Comparison of ENCODE assay signal across 9 cellular contexts in the genomic region with DNA sequence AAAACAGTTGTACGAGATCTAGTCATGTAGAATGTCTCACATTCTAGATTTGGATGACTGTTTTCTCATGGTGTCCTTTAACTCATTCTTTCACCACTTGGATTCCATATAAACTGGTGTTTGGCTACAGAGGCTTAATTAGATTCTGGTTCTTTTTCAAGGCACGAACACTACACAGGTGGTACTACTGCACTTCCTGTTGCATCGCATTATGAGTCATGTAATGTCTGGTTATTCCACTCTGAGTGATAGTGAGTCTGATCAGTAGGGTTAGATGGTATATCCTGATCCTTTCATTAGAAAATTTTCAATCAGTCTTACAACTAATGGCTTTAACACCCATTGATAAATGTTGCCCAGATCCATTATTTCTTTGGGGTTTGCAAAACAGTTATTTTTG. TPM values are rescaled to one million over a fixed set of nuclear protein-coding genes. Genes with fewer than 3 reads are reported as not detected.
DNase-seq lines count a peak whose midpoint lies in the region; ATAC-seq and TF ChIP-seq lines count a peak whose summit lies in the region.
"Had no signal": no experiment of that assay in that cellular context is flagged by ENCODE, and none has a peak within 500 bp of the region (broad histone marks: within the 10 kb centered on the region; RNA-seq: fewer than 3 reads in every experiment).

No MANE protein-coding gene starts in this region.

- H3K4me3 Mint-ChIP-seq in activated T-helper 17 cell treated with anti-CD3 and anti-CD28 coated beads, Interleukin-2, amount 50 U/mL, for 72 hours, result no peak overlapping the region

- peak; percentile 63 for ATAC-seq in GM19455 (IDR thresholded peaks at IDR 0.05; ENCODE audit: unreplicated experiment)
- ATAC-seq in HG03159 (IDR thresholded peaks at IDR 0.05; ENCODE audit: unreplicated experiment), result peak; percentile 91
- peak; percentile 60 for ATAC-seq in activated T-helper 17 cell treated with anti-CD3 and anti-CD28 coated beads, Interleukin-2, amount 50 U/mL, for 72 hours (replicated peaks)
- ATAC-seq in GM19023 (IDR thresholded peaks at IDR 0.05; ENCODE audit: unreplicated experiment), result no peak
- ATAC-seq: Panc1 had no signal

- H3K4me1 Mint-ChIP-seq in activated T-helper 17 cell treated with anti-CD3 and anti-CD28 coated beads, Interleukin-2, amount 50 U/mL, for 72 hours, result no peaks in the 10 kb centered on the region

- peaks cover 31% of the 10 kb centered on the region for H3K27me3 Mint-ChIP-seq in activated T-helper 17 cell treated with anti-CD3 and anti-CD28 coated beads, Interleukin-2, amount 50 U/mL, for 72 hours

- H3K4me3 ChIP-seq in GM12865 (ENCODE audit: low read depth, low read length), result no peak overlapping the region

- no peak overlapping the region for H3K27ac Mint-ChIP-seq in activated T-helper 17 cell treated with anti-CD3 and anti-CD28 coated beads, Interleukin-2, amount 50 U/mL, for 72 hours

- no peaks in the 10 kb centered on the region for H3K36me3 Mint-ChIP-seq in activated T-helper 17 cell treated with anti-CD3 and anti-CD28 coated beads, Interleukin-2, amount 50 U/mL, for 72 hours (ENCODE audit: low read depth)

- TF ChIP-seq CTCF in GM12865 (IDR thresholded peaks at IDR 0.05; ENCODE audit: insufficient read depth, low read depth, low read length, missing control alignments), result no peak

- no peaks in the 10 kb centered on the region for H3K9me3 Mint-ChIP-seq in activated T-helper 17 cell treated with anti-CD3 and anti-CD28 coated beads, Interleukin-2, amount 50 U/mL, for 72 hours

- DNase-seq in GM12865 (ENCODE audit: low read depth), result peak; percentile 17
- no peak for DNase-seq in retina
- no peak for DNase-seq in SKM-1 treated with dmso at 0.1 percent for 144 hours (lab: John Stamatoyannopoulos, UW; ENCODE audit: unreplicated experiment)
- no peak for DNase-seq in NCI-H187 (lab: John Stamatoyannopoulos, UW)

RNA-seq across cellular contexts. Expression of a gene that starts 11.2 kb away (rescaled TPM):
- total RNA-seq in activated T-helper 17 cell treated with anti-CD3 and anti-CD28 coated beads, Interleukin-2, amount 50 U/mL, for 72 hours, result 10 to 100 TPM; 33.1 to 41.6 TPM

RNA-seq across cellular contexts. Expression of a gene that starts 49.0 kb away (rescaled TPM):
- total RNA-seq in activated T-helper 17 cell treated with anti-CD3 and anti-CD28 coated beads, Interleukin-2, amount 50 U/mL, for 72 hours, result 10 to 100 TPM; 19.5 to 24.1 TPM
